ENCODE assay signal across 8 cellular contexts in the genomic region with DNA sequence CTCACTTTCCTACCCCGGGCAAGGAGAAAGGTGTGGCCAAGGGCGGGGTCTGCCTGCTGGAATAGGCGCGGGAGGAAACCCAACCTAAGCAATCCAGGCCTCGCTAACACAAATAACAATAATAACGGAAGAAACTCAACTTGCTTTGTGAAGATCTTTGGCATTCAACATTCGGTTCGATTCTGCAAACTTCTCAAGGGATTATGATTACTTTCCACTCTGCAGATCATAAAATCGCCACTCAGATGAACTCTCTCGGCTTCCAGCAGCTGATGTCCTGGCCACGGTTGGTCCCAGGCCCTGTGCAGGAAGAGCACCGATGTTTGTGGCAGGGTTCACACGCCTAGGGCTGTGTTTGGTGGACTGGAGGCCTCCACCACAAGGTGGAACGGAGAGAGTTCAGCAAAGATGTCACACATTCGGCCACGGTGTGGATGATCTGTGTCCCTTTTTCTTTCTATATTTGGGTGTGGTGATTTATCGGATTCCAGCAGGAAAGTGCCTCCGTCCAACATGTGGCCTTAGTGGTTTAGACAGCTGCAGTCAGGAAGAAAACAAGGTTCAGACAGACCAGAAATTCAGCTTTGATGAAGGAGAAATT. TPM values are rescaled to one million over a fixed set of nuclear protein-coding genes. Genes with fewer than 3 reads are reported as not detected.
A peak's percentile ranks its signal among the peaks of the same experiment; 100 is the strongest.
DNase-seq lines count a peak whose midpoint lies in the region; ATAC-seq, FAIRE-seq and TF ChIP-seq lines count a peak whose summit lies in the region.

No MANE protein-coding gene starts in this region.

- H3K36me3 ChIP-seq in left ventricle myocardium inferior (no peaks in the 10 kb centered on the region), breast epithelium (no peaks in the 10 kb centered on the region), muscle layer of duodenum (ENCODE audit: control insufficient read depth in 1 of 2, insufficient read depth in 2 of 2, low read length in 2 of 2) (no peaks in the 10 kb centered on the region)

- H3K4me1 ChIP-seq in left ventricle myocardium inferior (peaks cover 27% of the 10 kb centered on the region), breast epithelium (no peaks in the 10 kb centered on the region), muscle layer of duodenum (ENCODE audit: control insufficient read depth in 1 of 2, insufficient read depth in 2 of 2, low read length in 2 of 2) (peaks cover 0 to 31% of the 10 kb centered on the region in 2 donors)

- FAIRE-seq in urothelium cell line (lab: Jason Lieb, UNC), result no peak

- TF ChIP-seq POLR2A in breast epithelium (IDR thresholded peaks at IDR 0.05), result no peak

- TF ChIP-seq CTCF in left ventricle myocardium inferior (IDR thresholded peaks at IDR 0.05; ENCODE audit: borderline replicate concordance), result no peak
- TF ChIP-seq CTCF in breast epithelium (IDR thresholded peaks at IDR 0.05), result no peak

- H3K27me3 ChIP-seq in left ventricle myocardium inferior (ENCODE audit: low read depth), result peaks cover 95% of the 10 kb centered on the region
- H3K27me3 ChIP-seq in breast epithelium, result peaks cover 0 to 35% of the 10 kb centered on the region in 2 donors
- H3K27me3 ChIP-seq in muscle layer of duodenum (ENCODE audit: low read depth, low read length), result peaks cover 27% of the 10 kb centered on the region

- H3K4me3 ChIP-seq in left ventricle myocardium inferior (peak overlapping the region; percentile 65), breast epithelium (peak overlapping the region; percentile 42 to 68 (median 57)), muscle layer of duodenum (ENCODE audit: low read depth in 1 of 2, low read length in 2 of 2) (peak overlapping the region; percentile 38 to 67)

- peak overlapping the region; percentile 22 for H3K27ac ChIP-seq in left ventricle myocardium inferior (replicated peaks)
- no peak overlapping the region for H3K27ac ChIP-seq in breast epithelium
- H3K27ac ChIP-seq in muscle layer of duodenum (ENCODE audit: low read length), result no peak overlapping the region

- no peaks in the 10 kb centered on the region for H3K9me3 ChIP-seq in left ventricle myocardium inferior (replicated peaks)
- H3K9me3 ChIP-seq in breast epithelium, result no peaks in the 10 kb centered on the region
- no peaks in the 10 kb centered on the region for H3K9me3 ChIP-seq in muscle layer of duodenum (ENCODE audit: control insufficient read depth in 1 of 2, low read length in 2 of 2)

- intact Hi-C loops in left ventricle myocardium inferior (cut with micrococcal nuclease) (no loop called here), Right ventricle myocardium superior (cut with DNase I) (no loop called here), breast epithelium (cut with DNase I; ENCODE audit: low total_unique reads) (no loop called here)

- ATAC-seq in Right ventricle myocardium superior (ENCODE audit: poor library complexity) (no peak), HG03457 (IDR thresholded peaks at IDR 0.05; ENCODE audit: unreplicated experiment) (no peak), HG02981 (IDR thresholded peaks at IDR 0.05; ENCODE audit: unreplicated experiment) (no peak)

- DNase-seq in left ventricle myocardium inferior (no peak), Right ventricle myocardium superior (no peak), breast epithelium (ENCODE audit: low spot score in 2 of 2) (no peak), urothelium cell line (ENCODE audit: low spot score) (peak; percentile 29), NCI-H1436 (lab: John Stamatoyannopoulos, UW) (no peak)

RNA-seq across cellular contexts. Expression of a gene that starts 0.4 kb away (rescaled TPM):
- total RNA-seq in left ventricle myocardium inferior, result 0.22 TPM
- total RNA-seq in Right ventricle myocardium superior, result 0.11 TPM
- 10 to 100 TPM in 1 of 3 donors, 1 to 10 TPM in 1, under 1 TPM in 1; 0.64 to 43.8 (median 2.6) TPM for total RNA-seq in breast epithelium
